ENCODE assay signal across 9 cellular contexts in the genomic region with DNA sequence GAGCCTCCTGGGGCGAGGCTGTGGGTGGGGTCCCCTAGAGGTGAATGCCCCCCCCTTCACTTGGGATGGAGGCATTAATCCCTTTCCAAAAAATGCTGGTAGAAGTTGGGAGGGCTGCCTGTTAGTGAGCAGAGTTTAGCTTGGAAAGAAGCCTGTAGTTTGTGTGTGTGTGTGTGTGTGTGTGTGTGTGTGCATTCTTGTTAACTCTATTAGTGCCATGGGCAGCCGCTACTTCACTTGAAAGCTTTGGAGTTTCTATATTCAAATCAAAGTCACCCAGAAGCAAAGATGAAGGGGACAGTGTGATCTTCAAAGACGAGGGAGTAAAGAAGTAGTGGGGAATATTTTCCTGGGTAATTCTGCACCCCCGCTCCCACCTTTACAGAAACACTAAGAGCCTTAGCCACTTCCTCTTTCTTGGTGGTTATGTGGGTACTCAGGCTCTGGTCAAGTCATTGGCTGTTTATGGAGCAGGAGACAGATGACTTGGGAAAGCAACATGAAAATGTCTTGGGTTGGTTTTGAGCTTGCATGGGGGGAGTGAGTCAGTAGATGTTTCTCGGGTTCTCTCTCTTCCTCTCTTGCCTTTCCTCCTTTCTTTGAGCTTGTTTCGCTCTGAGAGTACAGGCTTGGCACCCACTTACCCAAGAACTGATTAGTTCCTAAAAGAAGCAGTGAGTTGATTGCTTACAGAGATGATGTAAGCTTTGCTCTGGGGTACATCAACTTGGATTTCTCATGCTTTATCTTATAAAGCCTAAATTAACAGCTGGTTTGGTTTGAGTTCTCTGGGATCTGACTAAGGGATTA. TPM values are rescaled to one million over a fixed set of nuclear protein-coding genes. Genes with fewer than 3 reads are reported as not detected.
DNase-seq lines count a peak whose midpoint lies in the region; ATAC-seq lines count a peak whose summit lies in the region.
"Had no signal": no experiment of that assay in that cellular context is flagged by ENCODE, and none has a peak within 500 bp of the region (broad histone marks: within the 10 kb centered on the region; RNA-seq: fewer than 3 reads in every experiment).

No MANE protein-coding gene starts in this region.

- no peak overlapping the region for H3K4me3 ChIP-seq in naive thymus-derived CD4-positive, alpha-beta T cell (ENCODE audit: low read length)

- POLR2A ChIA-PET in naive thymus-derived CD4-positive, alpha-beta T cell (lab: Charles Lee), result no interaction called here

- CTCF ChIA-PET in naive thymus-derived CD4-positive, alpha-beta T cell (lab: Charles Lee), result interaction anchor here (0.6 kb wide), 1 partner anchor 8 kb away, joined by 4 read pairs; no protein-coding TSS in a partner anchor

- peak overlapping the region in 1 of 10 donors; percentile 10 for H3K4me3 Mint-ChIP-seq in naive thymus-derived CD4-positive, alpha-beta T cell

- H3K27me3 ChIP-seq in naive thymus-derived CD4-positive, alpha-beta T cell (ENCODE audit: control insufficient read depth in 2 of 2, insufficient read depth in 2 of 2, low read length in 2 of 2), result no peaks in the 10 kb centered on the region

- peaks cover 8 to 34% (median 27%) of the 10 kb centered on the region in 7 donors for H3K4me1 Mint-ChIP-seq in naive thymus-derived CD4-positive, alpha-beta T cell

- H3K36me3 Mint-ChIP-seq in naive thymus-derived CD4-positive, alpha-beta T cell, result peaks cover 0 to 8% (median 0%) of the 10 kb centered on the region in 5 donors

- H3K27ac ChIP-seq in naive thymus-derived CD4-positive, alpha-beta T cell (ENCODE audit: low read depth, low read length), result no peak overlapping the region

- DNase-seq in CD1c-positive myeloid dendritic cell (ENCODE audit: extremely low spot score), result peak; percentile 84
- peak; percentile 78 for DNase-seq in astrocyte of the hippocampus (ENCODE audit: low read depth, low spot score)
- DNase-seq in naive thymus-derived CD4-positive, alpha-beta T cell, result no peak
- no peak for DNase-seq in COLO829 (ENCODE audit: low spot score)
- no peak for DNase-seq in NCI-H1694 (lab: John Stamatoyannopoulos, UW)
- DNase-seq in SK-N-DZ (ENCODE audit: low spot score), result no peak
- DNase-seq: activated CD4-positive, alpha-beta T cell treated with anti-CD3 and anti-CD28 coated beads for 1 hour had no signal

- intact Hi-C loops in naive thymus-derived CD4-positive, alpha-beta T cell (cut with micrococcal nuclease), result no loop called here

- H3K9me3 ChIP-seq in naive thymus-derived CD4-positive, alpha-beta T cell (ENCODE audit: control insufficient read depth in 2 of 3, low read length in 3 of 3), result no peaks in the 10 kb centered on the region

- ATAC-seq in HG03442 (IDR thresholded peaks at IDR 0.05; ENCODE audit: unreplicated experiment), result peak; percentile 40
- ATAC-seq in naive thymus-derived CD4-positive, alpha-beta T cell, result peak; percentile 66
- no peak for ATAC-seq in GM21515 (IDR thresholded peaks at IDR 0.05; ENCODE audit: unreplicated experiment)

- H3K27me3 Mint-ChIP-seq in naive thymus-derived CD4-positive, alpha-beta T cell, result peaks cover 48 to 68% (median 59%) of the 10 kb centered on the region in 5 donors

- H3K36me3 ChIP-seq in naive thymus-derived CD4-positive, alpha-beta T cell (ENCODE audit: control insufficient read depth in 2 of 3, insufficient read depth in 3 of 3, low read length in 3 of 3), result no peaks in the 10 kb centered on the region

- peak overlapping the region in 1 of 9 donors; percentile 26 for H3K27ac Mint-ChIP-seq in naive thymus-derived CD4-positive, alpha-beta T cell

- H3K4me1 ChIP-seq in naive thymus-derived CD4-positive, alpha-beta T cell (ENCODE audit: control insufficient read depth in 2 of 2, insufficient read depth in 2 of 2, low read length in 2 of 2), result peaks cover 5 to 12% of the 10 kb centered on the region in 2 donors

- no peaks in the 10 kb centered on the region for H3K9me3 Mint-ChIP-seq in naive thymus-derived CD4-positive, alpha-beta T cell

RNA-seq across cellular contexts. Expression of a gene that starts 35.9 kb away (rescaled TPM):
- 10 to 100 TPM in 1 of 5 experiments, 1 to 10 TPM in 3, under 1 TPM in 1; 0.39 to 31.4 (median 3.5) TPM for total RNA-seq in naive thymus-derived CD4-positive, alpha-beta T cell
- polyA plus RNA-seq in naive thymus-derived CD4-positive, alpha-beta T cell, result 1 to 10 TPM; 1.7 to 3.1 TPM
- 1.2 and 1.3 TPM in 2 replicates for polyA plus RNA-seq in SK-N-DZ (2014; cell fraction: cytosol; rRNA removed)
- 1.6 and 5.0 TPM in 2 replicates for polyA plus RNA-seq in SK-N-DZ (2014; cell fraction: nucleus; rRNA removed)

Comparison
In these comparisons a context has a peak if more than half of its experiments do, and no peak if none do; other contexts are left out.
1. DNase-seq: peak in CD1c-positive myeloid dendritic cell (single experiment) and astrocyte of the hippocampus (single experiment); none in naive thymus-derived CD4-positive, alpha-beta T cell (0 of 9), COLO829 (single experiment), NCI-H1694 (single experiment) and SK-N-DZ (single experiment).